8 cellular contexts compared by ENCODE assay signal in genomic region chr12:56931474-56931978, GRCh38. TPM values are rescaled to one million over a fixed set of nuclear protein-coding genes. Genes with fewer than 3 reads are reported as not detected.
DNase-seq lines count a peak whose midpoint lies in the region; ATAC-seq and TF ChIP-seq lines count a peak whose summit lies in the region.

No MANE protein-coding gene starts in this region.

- intact Hi-C loops in Right ventricle myocardium inferior (cut with DNase I) (no loop called here), left ventricle myocardium inferior (cut with micrococcal nuclease) (no loop called here), testis (cut with DNase I; ENCODE audit: low total_unique reads) (no loop called here), ascending aorta (cut with DNase I) (no loop called here)

- TF ChIP-seq POLR2A in testis (IDR thresholded peaks at IDR 0.05): no peak

- TF ChIP-seq CTCF in left ventricle myocardium inferior (IDR thresholded peaks at IDR 0.05; ENCODE audit: borderline replicate concordance) (no peak), testis (IDR thresholded peaks at IDR 0.05) (no peak), ascending aorta (IDR thresholded peaks at IDR 0.05) (no peak)

- DNase-seq in Right ventricle myocardium inferior (ENCODE audit: missing footprints) (no peak), left ventricle myocardium inferior (no peak), SIG-M5 (lab: John Stamatoyannopoulos, UW) (peak; percentile 42), globus pallidus (ENCODE audit: low spot score) (peak; percentile 11), testis (peak; percentile 44), GM19240 (ENCODE audit: insufficient read length, low spot score) (no peak), ascending aorta (ENCODE audit: low spot score in 2 of 2) (no peak), NCI-H345 (lab: John Stamatoyannopoulos, UW) (no peak)

- H3K36me3 ChIP-seq in left ventricle myocardium inferior (no peaks in the 10 kb centered on the region), testis (ENCODE audit: low read depth, missing control alignments) (no peaks in the 10 kb centered on the region), ascending aorta (no peaks in the 10 kb centered on the region)

- H3K4me3 ChIP-seq in left ventricle myocardium inferior (no peak overlapping the region), testis (no peak overlapping the region), ascending aorta (no peak overlapping the region)

- H3K9me3 ChIP-seq in left ventricle myocardium inferior (replicated peaks) (no peaks in the 10 kb centered on the region), testis (no peaks in the 10 kb centered on the region), ascending aorta (no peaks in the 10 kb centered on the region)

- no peaks in the 10 kb centered on the region for H3K27me3 ChIP-seq in left ventricle myocardium inferior (ENCODE audit: low read depth)
- H3K27me3 ChIP-seq in testis: no peaks in the 10 kb centered on the region
- no peaks in the 10 kb centered on the region for H3K27me3 ChIP-seq in ascending aorta

- peak; percentile 49 for ATAC-seq in Right ventricle myocardium inferior

- H3K4me1 ChIP-seq in left ventricle myocardium inferior (no peaks in the 10 kb centered on the region), testis (peaks cover 7% of the 10 kb centered on the region), ascending aorta (no peaks in the 10 kb centered on the region)

- no peak overlapping the region for H3K27ac ChIP-seq in left ventricle myocardium inferior (replicated peaks)
- H3K27ac ChIP-seq in testis: peak overlapping the region in 1 of 2 donors; percentile 17
- no peak overlapping the region for H3K27ac ChIP-seq in ascending aorta

- 63 to 79% methylated on average over 2 of the region's 2 CpGs for WGBS in testis, 2 donors

RNA-seq across cellular contexts. Expression of gene SDR9C7, which starts 2.7 kb away (rescaled TPM):
- total RNA-seq in Right ventricle myocardium inferior (not detected), left ventricle myocardium inferior (not detected), testis (under 1 TPM in 1 of 2 donors, not detected in 1; 0.43 TPM), ascending aorta (not detected)
- polyA plus RNA-seq in testis (ENCODE audit: insufficient read depth, low read depth, low replicate concordance): 0.46 TPM

RNA-seq across cellular contexts. Expression of gene RDH16, which starts 25.9 kb away (rescaled TPM):
- total RNA-seq in Right ventricle myocardium inferior: not detected
- total RNA-seq in left ventricle myocardium inferior: 0.19 TPM
- 1 to 10 TPM; 1.4 to 2.9 TPM for total RNA-seq in testis
- polyA plus RNA-seq in testis (ENCODE audit: insufficient read depth, low read depth, low replicate concordance): 0.83 TPM
- 5.6 TPM for total RNA-seq in ascending aorta

Comparison
In these comparisons a context has a peak if more than half of its experiments do, and no peak if none do; other contexts are left out.
1. DNase-seq: peak in SIG-M5 (single experiment), globus pallidus (single experiment) and testis (single experiment); none in Right ventricle myocardium inferior (single experiment), left ventricle myocardium inferior (single experiment), GM19240 (single experiment), ascending aorta (0 of 2) and NCI-H345 (single experiment).